16 cellular contexts compared by ENCODE assay signal in the genomic region with DNA sequence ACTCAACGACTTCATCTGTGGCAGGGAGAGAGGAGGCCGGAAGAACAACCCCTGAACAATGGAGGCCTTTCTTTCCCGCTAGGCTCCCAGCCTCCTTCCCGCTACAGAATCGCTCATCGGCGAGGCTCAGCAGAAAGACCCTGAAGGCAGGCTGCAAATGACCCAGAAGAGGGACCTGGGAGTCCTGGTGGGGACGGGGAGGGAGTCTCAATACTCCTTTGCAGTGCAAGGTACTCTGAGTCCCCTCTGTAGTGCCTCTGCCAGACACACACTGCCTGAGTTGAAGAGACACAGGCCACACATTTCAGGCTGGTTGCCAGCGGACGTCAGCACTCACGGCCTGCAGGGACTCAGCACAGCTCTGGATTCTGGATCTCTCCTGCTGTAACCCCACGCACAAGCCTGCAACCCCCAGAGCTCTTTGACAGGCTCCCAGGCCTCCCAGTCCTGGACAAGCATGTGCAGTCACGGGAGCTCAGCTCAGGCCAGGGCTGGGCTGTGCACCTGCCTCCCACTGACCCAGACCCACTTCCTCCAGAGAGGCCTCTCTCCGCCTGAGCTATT. TPM values are rescaled to one million over a fixed set of nuclear protein-coding genes. Genes with fewer than 3 reads are reported as not detected.
DNase-seq lines count a peak whose midpoint lies in the region; ATAC-seq, FAIRE-seq and TF ChIP-seq lines count a peak whose summit lies in the region.
"Had no signal": no experiment of that assay in that cellular context is flagged by ENCODE, and none has a peak within 500 bp of the region (broad histone marks: within the 10 kb centered on the region; RNA-seq: fewer than 3 reads in every experiment).

No MANE protein-coding gene starts in this region.

- no peaks in the 10 kb centered on the region for H3K9me3 ChIP-seq in gastrocnemius medialis
- H3K9me3 ChIP-seq: SJSA1 had no signal

- intact Hi-C loops in dorsolateral prefrontal cortex (cut with DNase I) (loop anchor here in 1 of 2 donors (5.0 kb wide), 2 partner anchors 50 to 125 kb away; partner anchors contain the start of genes IWS1 and SFT2D3), gastrocnemius medialis (cut with DNase I; ENCODE audit: low total_unique reads) (no loop called here)

- no peak overlapping the region; the same call in 1 of the 2 replicates for H3K27ac Mint-ChIP-seq in GM23338
- H3K27ac Mint-ChIP-seq: activated naive CD8-positive, alpha-beta T cell had no signal

- in situ Hi-C loops in gastrocnemius medialis (cut with MboI; ENCODE audit: low sequenced_read_pairs in 4 of 4): no loop called here

- H3K4me1 ChIP-seq in gastrocnemius medialis (peaks cover 22 to 39% of the 10 kb centered on the region in 2 donors), GM23338 (ENCODE audit: insufficient read depth) (no peaks in the 10 kb centered on the region)

- H3K36me3 ChIP-seq in gastrocnemius medialis (no peaks in the 10 kb centered on the region), GM23338 (ENCODE audit: insufficient read depth) (no peaks in the 10 kb centered on the region)

- H3K27ac ChIP-seq in dorsolateral prefrontal cortex (peak overlapping the region in 58 of 59 donors; percentile 64 to 98 (median 92)), gastrocnemius medialis (peak overlapping the region; percentile 59 to 68 (median 64)), GM23338 (ENCODE audit: low read depth) (no peak overlapping the region)
- H3K27ac ChIP-seq: SJSA1 had no signal

- peaks cover 14% of the 10 kb centered on the region for H3K4me1 Mint-ChIP-seq in GM23338

- H3K9me3 Mint-ChIP-seq in GM23338: no peaks in the 10 kb centered on the region

- DNase-seq in GM12891 (ENCODE audit: insufficient read length, low spot score) (no peak), dorsolateral prefrontal cortex (peak in 9 of 10 donors; percentile 72 to 86 (median 79)), left kidney (ENCODE audit: low read depth, low spot score) (peak; percentile 67), gastrocnemius medialis (peak in 1 of 2 donors; percentile 35), NCI-H2107 (lab: John Stamatoyannopoulos, UW) (no peak), GM23338 (ENCODE audit: low spot score) (no peak), NCI-H1048 (lab: John Stamatoyannopoulos, UW) (no peak)
- DNase-seq: activated CD4-positive, alpha-beta T cell treated with anti-CD3 and anti-CD28 coated beads for 48 hours; AML-193; Kasumi-1; NCI-H345 had no signal

- H2AFZ ChIP-seq in GM23338: no peak overlapping the region

- no peaks in the 10 kb centered on the region for H3K79me2 ChIP-seq in GM23338 (replicated peaks; ENCODE audit: insufficient read depth)

- no peaks in the 10 kb centered on the region; the same call in 2 of the 3 replicates for H3K36me3 Mint-ChIP-seq in GM23338 (ENCODE audit: low read depth)
- H3K36me3 Mint-ChIP-seq: activated naive CD8-positive, alpha-beta T cell had no signal

- H3K27me3 ChIP-seq in dorsolateral prefrontal cortex: no peaks in the 10 kb centered on the region
- H3K27me3 ChIP-seq in gastrocnemius medialis: no peaks in the 10 kb centered on the region
- H3K27me3 ChIP-seq in GM23338 (ENCODE audit: insufficient read depth): no peaks in the 10 kb centered on the region
- H3K27me3 ChIP-seq: SJSA1 had no signal

- peak; percentile 13 for FAIRE-seq in GM12891 (lab: Jason Lieb, UNC)
- FAIRE-seq: H54 had no signal

- TF ChIP-seq POLR2A in GM12891 (IDR thresholded peaks at IDR 0.05; ENCODE audit: low read depth, low read length) (no peak), gastrocnemius medialis (IDR thresholded peaks at IDR 0.05) (no peak)

- H3K27me3 Mint-ChIP-seq in GM23338 (ENCODE audit: insufficient read depth, low read depth, poor library complexity): peaks cover 21% of the 10 kb centered on the region
- H3K27me3 Mint-ChIP-seq: activated naive CD8-positive, alpha-beta T cell had no signal

- ATAC-seq in gastrocnemius medialis (peak in 1 of 2 donors; percentile 15), HG03442 (IDR thresholded peaks at IDR 0.05; ENCODE audit: unreplicated experiment) (no peak), GM23338 (no peak)

- H3K4me3 Mint-ChIP-seq in GM23338: no peak overlapping the region
- H3K4me3 Mint-ChIP-seq: activated naive CD8-positive, alpha-beta T cell had no signal

- no peak overlapping the region for H3K4me3 ChIP-seq in dorsolateral prefrontal cortex
- H3K4me3 ChIP-seq in gastrocnemius medialis: no peak overlapping the region
- H3K4me3 ChIP-seq in GM23338: no peak overlapping the region
- H3K4me3 ChIP-seq: SJSA1 had no signal

- H4K20me1 ChIP-seq in GM23338 (replicated peaks; ENCODE audit: insufficient read depth): no peaks in the 10 kb centered on the region; the same call in 1 of the 2 replicates

- TF ChIP-seq CTCF in dorsolateral prefrontal cortex (IDR thresholded peaks at IDR 0.05 in 54 of 56, conservative IDR thresholded peaks at IDR 0.05 in 2 of 56; ENCODE audit: low read depth in 1 of 56, partially characterized antibody in 56 of 56): peak in 11 of 56 donors; percentile 9 to 36 (median 19)
- no peak for TF ChIP-seq CTCF in gastrocnemius medialis (IDR thresholded peaks at IDR 0.05 in 4 of 5, conservative IDR thresholded peaks at IDR 0.05 in 1 of 5)
- no peak for TF ChIP-seq CTCF in GM23338 (conservative IDR thresholded peaks at IDR 0.05; ENCODE audit: low read depth in 2 of 2)

- no peaks in the 10 kb centered on the region for H3F3A ChIP-seq in GM23338 (replicated peaks; ENCODE audit: low read depth)

- no peaks in the 10 kb centered on the region for H3K9me2 ChIP-seq in GM23338 (ENCODE audit: insufficient read depth)

- H3K4me2 ChIP-seq in GM23338: no peak overlapping the region

TF ChIP-seq in GM12891, 5 proteins besides CTCF, POLR2A, EP300 and RAD21:
- TF ChIP-seq PAX5 (IDR thresholded peaks at IDR 0.05; ENCODE audit: insufficient read depth, low read length, severe bottlenecking): no peak
- no peak for TF ChIP-seq POLR2AphosphoS5 (IDR thresholded peaks at IDR 0.05; ENCODE audit: low read depth, low read length)
- no peak for TF ChIP-seq POU2F2 (IDR thresholded peaks at IDR 0.05; ENCODE audit: low read depth, low read length)
- no peak; the same call in 1 of the 2 replicates for TF ChIP-seq SPI1 (IDR thresholded peaks at IDR 0.05; ENCODE audit: low read depth, low read length)
- no peak for TF ChIP-seq TAF1 (IDR thresholded peaks at IDR 0.05; ENCODE audit: low read depth, low read length)

TF ChIP-seq in GM23338, 12 proteins besides CTCF, POLR2A, EP300 and RAD21 (continues in another document):
- TF ChIP-seq EZH2 (IDR thresholded peaks at IDR 0.05; ENCODE audit: low read depth, unreplicated experiment): no peak
- TF ChIP-seq ZNF114 (CRISPR knock-in tag; IDR thresholded peaks at IDR 0.05): no peak
- no peak for TF ChIP-seq JUNB (IDR thresholded peaks at IDR 0.05; ENCODE audit: unreplicated experiment)
- TF ChIP-seq ETS1 (IDR thresholded peaks at IDR 0.05): no peak
- no peak for TF ChIP-seq EZH2phosphoT487 (IDR thresholded peaks at IDR 0.05; ENCODE audit: unreplicated experiment)
- TF ChIP-seq REST (IDR thresholded peaks at IDR 0.05; ENCODE audit: unreplicated experiment): no peak

RNA-seq across cellular contexts. Expression of gene GPR17, which starts 6.1 kb away (rescaled TPM):
- not detected for polyA plus RNA-seq in GM12891 (2012; ENCODE audit: low read depth, missing spikeins)
- 10 to 100 TPM in 78 of 120 experiments, 1 to 10 TPM in 41, under 1 TPM in 1; 0.72 to 27.7 (median 11.7) TPM for total RNA-seq in dorsolateral prefrontal cortex
- under 1 TPM in 1 of 4 donors, not detected in 3; 0.20 TPM for total RNA-seq in gastrocnemius medialis
- not detected in 2 replicates for total RNA-seq in GM23338 (2014; rRNA removed; shearing (Covaris generic))
- polyA plus RNA-seq in GM23338 (2016; fragmentation: Nextera tagmentation; extraction: Ambion mirVana): not detected in 2 replicates
- total RNA-seq: pulmonary artery endothelial cell, SJSA1 had no signal

RNA-seq across cellular contexts. Expression of gene LIMS2, which starts 23.3 kb away (rescaled TPM):
- polyA plus RNA-seq in GM12891 (2012; ENCODE audit: low read depth, missing spikeins): 1.5 TPM
- total RNA-seq in dorsolateral prefrontal cortex: 10 to 100 TPM in 109 of 120 experiments, 1 to 10 TPM in 11; 5.8 to 55.7 (median 18.4) TPM
- total RNA-seq in gastrocnemius medialis: 10 to 100 TPM in 2 of 4 donors, 1 to 10 TPM in 2; 5.3 to 15.5 (median 9.9) TPM
- 1.3 and 1.6 TPM in 2 replicates for total RNA-seq in GM23338 (2014; rRNA removed; shearing (Covaris generic))
- polyA plus RNA-seq in GM23338 (2016; fragmentation: Nextera tagmentation; extraction: Ambion mirVana): 2.6 and 3.5 TPM in 2 replicates

RNA-seq across cellular contexts. Expression of gene SFT2D3, which starts 49.2 kb away (rescaled TPM):
- not detected for polyA plus RNA-seq in GM12891 (2012; ENCODE audit: low read depth, missing spikeins)
- 1 to 10 TPM; 1.3 to 5.3 (median 3.1) TPM for total RNA-seq in dorsolateral prefrontal cortex
- 1 to 10 TPM; 3.0 to 5.5 (median 3.5) TPM for total RNA-seq in gastrocnemius medialis
- 13.4 and 13.7 TPM in 2 replicates for total RNA-seq in GM23338 (2014; rRNA removed; shearing (Covaris generic))
- not detected in 2 replicates for polyA plus RNA-seq in GM23338 (2016; fragmentation: Nextera tagmentation; extraction: Ambion mirVana)

Comparison
In these comparisons a context has a peak if more than half of its experiments do, and no peak if none do; other contexts are left out.
1. DNase-seq: peak in dorsolateral prefrontal cortex (9 of 10) and left kidney (single experiment); none in GM12891 (single experiment), NCI-H2107 (single experiment), GM23338 (single experiment) and NCI-H1048 (single experiment).